Comparison of ENCODE assay signal across 16 cellular contexts in the genomic region with DNA sequence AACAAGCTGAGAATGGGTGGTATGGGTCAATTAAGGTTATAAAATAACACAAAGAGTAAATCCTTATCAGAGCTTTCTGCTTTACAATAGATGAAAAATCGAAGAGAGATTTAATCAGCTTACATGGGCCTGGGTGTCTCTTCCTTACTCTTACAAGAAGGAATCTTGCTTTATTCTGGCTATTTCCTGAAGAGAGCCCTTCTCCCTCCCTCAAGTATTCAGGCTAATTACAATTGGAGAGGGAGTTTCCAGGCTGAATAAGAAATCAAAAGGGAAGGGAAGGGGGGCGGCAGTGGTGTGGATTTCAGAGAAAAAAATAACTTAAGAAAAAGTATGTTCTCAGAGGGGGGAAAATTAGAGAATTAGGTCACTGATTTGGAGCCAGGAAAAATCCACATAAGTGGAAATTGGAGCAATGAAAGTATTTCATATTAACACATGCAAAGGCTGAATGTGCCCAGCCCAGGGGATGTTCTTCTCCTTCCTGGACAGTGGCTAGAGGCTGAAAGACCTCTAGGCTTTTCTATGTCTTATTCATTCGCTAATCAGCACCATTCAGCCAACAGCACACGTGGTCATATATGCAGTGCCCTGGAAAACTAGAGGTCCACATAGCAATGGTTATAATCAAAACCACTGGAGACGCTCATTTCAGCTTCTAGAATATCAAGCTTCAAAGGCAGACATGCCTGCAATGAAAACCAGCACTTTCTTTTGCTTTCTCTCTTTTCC.
A peak's percentile ranks its signal among the peaks of the same experiment; 100 is the strongest.
DNase-seq lines count a peak whose midpoint lies in the region; ATAC-seq and TF ChIP-seq lines count a peak whose summit lies in the region.
"Had no signal": no experiment of that assay in that cellular context is flagged by ENCODE, and none has a peak within 500 bp of the region (broad histone marks: within the 10 kb centered on the region; RNA-seq: fewer than 3 reads in every experiment).

No MANE protein-coding gene starts in this region.

- H3K4me3 ChIP-seq in H7 (ENCODE audit: insufficient read depth, low read depth, low read length), result no peak overlapping the region
- H3K4me3 ChIP-seq: gastroesophageal sphincter, thoracic aorta had no signal

- DNase-seq in H7 (peak; percentile 23), astrocyte of the hippocampus (ENCODE audit: low read depth, low spot score) (peak; percentile 32), iPS-NIHi11 (ENCODE audit: low spot score) (peak; percentile 21), sciatic nerve (ENCODE audit: low spot score) (no peak), DMS53 (lab: John Stamatoyannopoulos, UW) (no peak), type B pancreatic cell (ENCODE audit: extremely low spot score, unreplicated experiment) (no peak), HT-29 (ENCODE audit: low spot score) (no peak), RPMI8226 (no peak)
- DNase-seq: activated CD8-positive, alpha-beta memory T cell treated with anti-CD3 and anti-CD28 coated beads for 24 hours; mesenchymal stem cell; MV-4-11; WERI-Rb-1 had no signal

- peak; percentile 59 for ATAC-seq in sciatic nerve
- ATAC-seq: activated T-helper 17 cell treated with anti-CD3 and anti-CD28 coated beads, Interleukin-2, amount 50 U/mL, for 72 hours; gastroesophageal sphincter had no signal

- H3K4me3 Mint-ChIP-seq in type B pancreatic cell, result no peak overlapping the region
- H3K4me3 Mint-ChIP-seq: activated T-helper 17 cell treated with anti-CD3 and anti-CD28 coated beads, Interleukin-2, amount 50 U/mL, for 72 hours; T-helper 1 cell treated with Interleukin-12 subunit alpha and Interleukin-12 subunit beta and Interleukin-4 antibody, amounts not matched to agents 30 μg/mL and 1 μg/mL, for 36 hours had no signal

- H3K9me3 Mint-ChIP-seq in type B pancreatic cell, result peaks cover 7% of the 10 kb centered on the region

- no peaks in the 10 kb centered on the region for H3K27me3 ChIP-seq in H7 (ENCODE audit: control insufficient read depth, insufficient read depth, low read length)
- H3K27me3 ChIP-seq: gastroesophageal sphincter had no signal

- no peaks in the 10 kb centered on the region for H3K36me3 Mint-ChIP-seq in type B pancreatic cell

- intact Hi-C loops in sciatic nerve (cut with DNase I), result no loop called here

- H3K27ac Mint-ChIP-seq in type B pancreatic cell, result no peak overlapping the region
- H3K27ac Mint-ChIP-seq: activated T-helper 17 cell treated with anti-CD3 and anti-CD28 coated beads, Interleukin-2, amount 50 U/mL, for 72 hours; T-helper 1 cell treated with Interleukin-12 subunit alpha and Interleukin-12 subunit beta and Interleukin-4 antibody, amounts not matched to agents 30 μg/mL and 1 μg/mL, for 36 hours had no signal

- TF ChIP-seq CTCF in type B pancreatic cell (conservative IDR thresholded peaks at IDR 0.05), result no peak

- H3K36me3 ChIP-seq in H7 (replicated peaks; ENCODE audit: control insufficient read depth, insufficient read depth, low read length), result no peaks in the 10 kb centered on the region
- H3K36me3 ChIP-seq: gastroesophageal sphincter, thoracic aorta, WERI-Rb-1 had no signal

- H3K27me3 Mint-ChIP-seq in type B pancreatic cell, result no peaks in the 10 kb centered on the region
- H3K27me3 Mint-ChIP-seq: activated T-helper 17 cell treated with anti-CD3 and anti-CD28 coated beads, Interleukin-2, amount 50 U/mL, for 72 hours had no signal

- H3K4me1 Mint-ChIP-seq in type B pancreatic cell (ENCODE audit: unreplicated experiment), result peaks cover 16% of the 10 kb centered on the region
- H3K4me1 Mint-ChIP-seq: activated T-helper 17 cell treated with anti-CD3 and anti-CD28 coated beads, Interleukin-2, amount 50 U/mL, for 72 hours had no signal

Comparison
In these comparisons a context has a peak if more than half of its experiments do, and no peak if none do; other contexts are left out.
1. DNase-seq: peak in H7 (single experiment), astrocyte of the hippocampus (single experiment) and iPS-NIHi11 (single experiment); none in sciatic nerve (single experiment), DMS53 (single experiment), type B pancreatic cell (single experiment), HT-29 (single experiment) and RPMI8226 (single experiment).